In the genomic region with DNA sequence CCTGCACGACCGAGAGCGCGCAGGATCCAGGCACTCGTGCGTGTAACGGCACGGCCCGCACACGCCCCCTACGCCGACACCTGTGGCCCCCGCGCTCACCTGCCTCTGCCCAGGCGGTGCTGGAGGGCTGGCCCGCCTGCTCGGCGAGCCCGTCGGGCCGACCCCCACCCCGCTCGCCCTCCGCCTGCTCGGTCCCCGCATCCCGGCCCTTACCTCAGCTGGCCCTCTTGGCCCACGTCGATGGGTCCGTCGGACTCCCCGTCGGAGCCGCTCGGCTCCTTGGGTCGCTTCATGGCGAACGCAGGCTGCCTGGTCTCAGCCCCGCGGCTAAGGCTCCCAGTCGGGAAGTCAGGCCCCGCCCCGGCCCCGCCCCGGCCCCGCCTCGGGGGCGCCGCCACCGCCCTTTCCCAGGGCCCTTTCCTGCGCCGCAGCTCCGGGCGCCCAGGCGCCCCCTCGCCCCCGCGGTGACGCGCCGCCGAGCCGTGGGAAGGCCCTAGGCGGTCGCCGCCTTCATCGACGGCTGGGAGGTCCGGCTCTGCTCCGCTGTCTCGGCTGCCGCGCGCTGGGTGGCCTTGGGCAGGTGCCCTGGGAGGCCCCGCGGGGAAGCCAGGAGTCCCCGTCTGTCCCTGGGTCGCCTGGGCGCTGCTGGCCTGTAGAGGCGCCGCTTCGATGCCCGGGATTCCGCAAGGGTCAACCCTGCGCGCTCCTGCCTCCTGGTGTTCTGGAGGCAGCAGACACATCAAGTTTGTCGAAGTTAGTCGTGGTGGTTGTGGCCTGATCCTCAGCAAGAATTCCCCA, we compare ENCODE assay signal across 8 cellular contexts. TPM values are rescaled to one million over a fixed set of nuclear protein-coding genes. Genes with fewer than 3 reads are reported as not detected.
DNase-seq lines count a peak whose midpoint lies in the region; ATAC-seq and TF ChIP-seq lines count a peak whose summit lies in the region.

Gene HEYL, minus strand, starts transcription at position 311 of the 798 bp plus-strand sequence. Its CDS starts 18 bp downstream, at position 293.

- no peak within 1 kb of the TSS for H3K27ac Mint-ChIP-seq in activated T-helper 17 cell treated with anti-CD3 and anti-CD28 coated beads, Interleukin-2, amount 50 U/mL, for 72 hours
- no peak within 1 kb of the TSS for H3K27ac Mint-ChIP-seq in glutamatergic neuron (ENCODE audit: unreplicated experiment)

- no peaks in the 10 kb centered on the region for H3K9me3 ChIP-seq in upper lobe of left lung

- CTCF ChIA-PET in HEK293T (lab: Yijun Ruan, JAX) = interaction anchor here (0.7 to 1.5 kb wide), 3 partner anchors 14 to 33 kb away, joined by 3 to 4 read pairs (median 3); no protein-coding TSS in a partner anchor

- DNase-seq in HEK293T (ENCODE audit: extremely low spot score) = peak; percentile 84
- peak; percentile 92 for DNase-seq in OCI-M1 (lab: John Stamatoyannopoulos, UW)
- DNase-seq in glutamatergic neuron = peak; percentile 78
- peak; percentile 94 for DNase-seq in posterior vena cava (ENCODE audit: low spot score)
- peak; percentile 83 to 98 for DNase-seq in upper lobe of left lung

- WGBS in upper lobe of left lung, 2 donors = 8 to 17% methylated on average over 19 to 20 of the region's 88 CpGs

- H3K27ac ChIP-seq in ACC112 (ENCODE audit: low read depth, low read length) (no peak within 1 kb of the TSS), upper lobe of left lung (peak within 1 kb of the TSS; percentile 72 to 88 (median 80))

- peak in 1 of 4 donors; percentile 57 for TF ChIP-seq POLR2A in upper lobe of left lung (IDR thresholded peaks at IDR 0.05)

- POLR2A ChIA-PET in HEK293T (lab: Yijun Ruan, JAX) = interaction anchor here (1.0 to 1.4 kb wide), 2 partner anchors 14 to 17 kb away, joined by 3 read pairs; no protein-coding TSS in a partner anchor

- H3K4me1 ChIP-seq in ACC112 (ENCODE audit: control insufficient read depth, insufficient read depth, low read length, unreplicated experiment) = peaks cover 15% of the 10 kb centered on the region
- H3K4me1 ChIP-seq in upper lobe of left lung = peaks cover 5 to 24% (median 11%) of the 10 kb centered on the region in 4 donors

- peaks cover 13% of the 10 kb centered on the region for H3K27me3 Mint-ChIP-seq in activated T-helper 17 cell treated with anti-CD3 and anti-CD28 coated beads, Interleukin-2, amount 50 U/mL, for 72 hours
- peaks cover 15% of the 10 kb centered on the region for H3K27me3 Mint-ChIP-seq in glutamatergic neuron (ENCODE audit: unreplicated experiment)

- peak within 1 kb of the TSS; percentile 45 for H3K4me3 Mint-ChIP-seq in activated T-helper 17 cell treated with anti-CD3 and anti-CD28 coated beads, Interleukin-2, amount 50 U/mL, for 72 hours
- H3K4me3 Mint-ChIP-seq in glutamatergic neuron (ENCODE audit: unreplicated experiment) = peak within 1 kb of the TSS; percentile 79

- peak; percentile 97 for ATAC-seq in activated T-helper 17 cell treated with anti-CD3 and anti-CD28 coated beads, Interleukin-2, amount 50 U/mL, for 72 hours (replicated peaks)
- ATAC-seq in upper lobe of left lung (ENCODE audit: low FRiP score in 2 of 2) (peak; percentile 85 to 93), HG03354 (IDR thresholded peaks at IDR 0.05; ENCODE audit: poor library complexity, severe bottlenecking, unreplicated experiment) (no peak)

- H2AFZ ChIP-seq in ACC112 (ENCODE audit: low read length, unreplicated experiment) = peak within 1 kb of the TSS; percentile 59

- H3K36me3 Mint-ChIP-seq in activated T-helper 17 cell treated with anti-CD3 and anti-CD28 coated beads, Interleukin-2, amount 50 U/mL, for 72 hours (ENCODE audit: low read depth) = no peaks in the 10 kb centered on the region
- peaks cover 5% of the 10 kb centered on the region for H3K36me3 Mint-ChIP-seq in glutamatergic neuron (ENCODE audit: unreplicated experiment)

- intact Hi-C loops in posterior vena cava (cut with DNase I) = no loop called here

- no peak for TF ChIP-seq CTCF in glutamatergic neuron (IDR thresholded peaks at IDR 0.05; ENCODE audit: partially characterized antibody, unreplicated experiment)
- TF ChIP-seq CTCF in upper lobe of left lung (IDR thresholded peaks at IDR 0.05) = peak in 5 of 6 experiments; percentile 56 to 77 (median 62)

- H3K4me3 ChIP-seq in ACC112 (ENCODE audit: low read depth, low read length) = peak within 1 kb of the TSS; percentile 63
- H3K4me3 ChIP-seq in upper lobe of left lung = peak within 1 kb of the TSS; percentile 64 to 75 (median 71)

- H3K9me3 Mint-ChIP-seq in activated T-helper 17 cell treated with anti-CD3 and anti-CD28 coated beads, Interleukin-2, amount 50 U/mL, for 72 hours = no peaks in the 10 kb centered on the region
- H3K9me3 Mint-ChIP-seq in glutamatergic neuron (ENCODE audit: unreplicated experiment) = peaks cover 8% of the 10 kb centered on the region

- no peaks in the 10 kb centered on the region for H3K4me1 Mint-ChIP-seq in activated T-helper 17 cell treated with anti-CD3 and anti-CD28 coated beads, Interleukin-2, amount 50 U/mL, for 72 hours
- H3K4me1 Mint-ChIP-seq in glutamatergic neuron (ENCODE audit: low read depth, unreplicated experiment) = peaks cover 17% of the 10 kb centered on the region

- TF ChIP-seq EP300 in upper lobe of left lung (IDR thresholded peaks at IDR 0.05) = no peak

- no peaks in the 10 kb centered on the region for H3K36me3 ChIP-seq in ACC112 (ENCODE audit: insufficient read depth, low read length)
- H3K36me3 ChIP-seq in upper lobe of left lung = no peaks in the 10 kb centered on the region

- no peaks in the 10 kb centered on the region for H3K79me2 ChIP-seq in ACC112 (ENCODE audit: control insufficient read depth, insufficient read depth, low read length, unreplicated experiment)

- H3K27me3 ChIP-seq in ACC112 (ENCODE audit: insufficient read depth, low read length) = peaks cover 20% of the 10 kb centered on the region
- peaks cover 0 to 8% (median 0%) of the 10 kb centered on the region in 4 donors for H3K27me3 ChIP-seq in upper lobe of left lung

TF ChIP-seq in HEK293T, 16 proteins besides CTCF, POLR2A, EP300 and RAD21:
- TF ChIP-seq ZNF384 (IDR thresholded peaks at IDR 0.05) (no peak), SP1 (IDR thresholded peaks at IDR 0.05) (no peak), L3MBTL2 (conservative IDR thresholded peaks at IDR 0.05) (no peak), FOXM1 (IDR thresholded peaks at IDR 0.05; ENCODE audit: borderline replicate concordance) (no peak), ARNT (IDR thresholded peaks at IDR 0.05) (no peak), CTBP1 (IDR thresholded peaks at IDR 0.05; ENCODE audit: borderline replicate concordance) (no peak), ELF4 (IDR thresholded peaks at IDR 0.05) (no peak), HDGF (IDR thresholded peaks at IDR 0.05; ENCODE audit: borderline replicate concordance) (no peak), FOXA1 (IDR thresholded peaks at IDR 0.05) (no peak), SUZ12 (IDR thresholded peaks at IDR 0.05) (no peak), NFRKB (IDR thresholded peaks at IDR 0.05) (no peak), BHLHE40 (IDR thresholded peaks at IDR 0.05; ENCODE audit: borderline replicate concordance) (no peak), LEF1 (IDR thresholded peaks at IDR 0.05; ENCODE audit: borderline replicate concordance) (no peak)

RNA-seq across cellular contexts. Expression of gene HEYL, which starts in this region (rescaled TPM):
- under 1 TPM in 1 of 2 donors, not detected in 1; 0.40 TPM for total RNA-seq in activated T-helper 17 cell treated with anti-CD3 and anti-CD28 coated beads, Interleukin-2, amount 50 U/mL, for 72 hours
- 9.0 TPM for total RNA-seq in glutamatergic neuron (ENCODE audit: unreplicated experiment)
- total RNA-seq in posterior vena cava = 10 to 100 TPM; 25.2 to 47.1 TPM
- total RNA-seq in upper lobe of left lung = 10 to 100 TPM in 5 of 6 donors, 1 to 10 TPM in 1; 3.8 to 31.9 (median 15.5) TPM

Comparison
In these comparisons a context has a peak if more than half of its experiments do, and no peak if none do; other contexts are left out.
1. Peak in ATAC-seq in activated T-helper 17 cell treated with anti-CD3 and anti-CD28 coated beads, Interleukin-2, amount 50 U/mL, for 72 hours; RNA of the gene not detected or under 1 TPM.